8 cellular contexts compared by ENCODE assay signal in the genomic region with DNA sequence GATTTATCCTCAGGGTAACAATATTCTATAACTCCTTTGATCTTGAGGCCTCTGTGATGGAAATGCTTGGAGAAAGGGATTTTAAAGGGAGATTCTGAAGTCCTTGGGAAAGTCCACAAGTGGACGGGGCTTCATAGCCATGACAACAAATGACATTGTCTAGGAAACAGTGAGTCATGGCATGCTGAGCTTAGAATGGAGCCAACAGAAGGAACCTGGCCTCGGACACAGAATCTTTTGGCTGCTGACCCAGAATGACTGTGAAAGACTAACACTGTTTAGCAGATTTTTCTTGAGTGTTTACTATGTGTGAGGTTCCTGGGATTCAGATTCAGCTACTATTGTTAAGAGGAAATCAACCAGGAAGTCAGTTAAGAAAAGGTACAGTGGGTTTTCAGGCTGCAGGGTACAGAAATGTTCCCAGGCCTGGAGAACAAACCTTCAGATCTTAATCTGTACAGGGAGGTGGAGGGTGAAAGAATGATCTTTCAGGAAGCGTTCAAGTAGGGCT. TPM values are rescaled to one million over a fixed set of nuclear protein-coding genes. Genes with fewer than 3 reads are reported as not detected.
DNase-seq lines count a peak whose midpoint lies in the region; ATAC-seq and TF ChIP-seq lines count a peak whose summit lies in the region.

No MANE protein-coding gene starts in this region.

- H3K4me1 ChIP-seq in transverse colon: peaks cover 10 to 18% (median 14%) of the 10 kb centered on the region in 4 donors

- peak; percentile 11 for TF ChIP-seq EP300 in transverse colon (IDR thresholded peaks at IDR 0.05; ENCODE audit: low read depth)

- H3K27ac ChIP-seq in transverse colon: peak overlapping the region; percentile 26 to 66 (median 53)

- H3K27me3 ChIP-seq in transverse colon: no peaks in the 10 kb centered on the region

- no peaks in the 10 kb centered on the region for H3K27me3 Mint-ChIP-seq in chondrocyte (ENCODE audit: low read depth)
- peaks cover 2% of the 10 kb centered on the region for H3K27me3 Mint-ChIP-seq in glutamatergic neuron (ENCODE audit: unreplicated experiment)

- CTCF ChIA-PET in HEK293T (lab: Yijun Ruan, JAX): interaction anchor here (0.6 to 1.1 kb wide), 3 partner anchors 18 to 1790 kb away, joined by 4 to 5 read pairs (median 4); a partner anchor contains a TSS

- 20 to 37% methylated on average over 2 to 3 of the region's 3 CpGs for WGBS in transverse colon (ENCODE audit: low coverage in 1 of 2), 2 donors

- ATAC-seq in HG03095 (IDR thresholded peaks at IDR 0.05; ENCODE audit: unreplicated experiment) (no peak), HG03457 (IDR thresholded peaks at IDR 0.05; ENCODE audit: unreplicated experiment) (no peak)

- H3K9me3 Mint-ChIP-seq in chondrocyte (ENCODE audit: low read depth) (peaks cover 4% of the 10 kb centered on the region), glutamatergic neuron (ENCODE audit: unreplicated experiment) (no peaks in the 10 kb centered on the region)

- H3K4me1 Mint-ChIP-seq in chondrocyte (ENCODE audit: low read depth) (peaks cover 58% of the 10 kb centered on the region), glutamatergic neuron (ENCODE audit: low read depth, unreplicated experiment) (no peaks in the 10 kb centered on the region)

- no peaks in the 10 kb centered on the region for H3K36me3 ChIP-seq in transverse colon

- intact Hi-C loops in transverse colon (cut with DNase I; ENCODE audit: low total_unique reads): loop anchor here (10.0 kb wide), 1 partner anchor 382 kb away; no protein-coding TSS in a partner anchor

- DNase-seq in LoVo (ENCODE audit: low spot score) (peak; percentile 82), chondrocyte (ENCODE audit: low spot score) (no peak), left kidney (ENCODE audit: low read depth, low spot score) (peak; percentile 25), transverse colon (peak; percentile 49), HEK293T (ENCODE audit: extremely low spot score) (no peak), glutamatergic neuron (no peak)

- no peak overlapping the region for H3K4me3 Mint-ChIP-seq in chondrocyte (ENCODE audit: unreplicated experiment)
- H3K4me3 Mint-ChIP-seq in glutamatergic neuron (ENCODE audit: unreplicated experiment): no peak overlapping the region

- TF ChIP-seq POLR2A in transverse colon (IDR thresholded peaks at IDR 0.05): no peak

- no peaks in the 10 kb centered on the region for H3K9me3 ChIP-seq in transverse colon

- peak overlapping the region; percentile 96 for H3K27ac Mint-ChIP-seq in chondrocyte (ENCODE audit: unreplicated experiment)
- no peak overlapping the region for H3K27ac Mint-ChIP-seq in glutamatergic neuron (ENCODE audit: unreplicated experiment)

- no peaks in the 10 kb centered on the region for H3K36me3 Mint-ChIP-seq in chondrocyte (ENCODE audit: low read depth)
- no peaks in the 10 kb centered on the region for H3K36me3 Mint-ChIP-seq in glutamatergic neuron (ENCODE audit: unreplicated experiment)

- in situ Hi-C loops in transverse colon (cut with MboI; ENCODE audit: low pct_ligation_motif_present in 1 of 4, low pct_unique_long_range_greater_than_20kb in 1 of 4, low sequenced_read_pairs in 3 of 4): no loop called here

- TF ChIP-seq CTCF in chondrocyte (IDR thresholded peaks at IDR 0.05) (no peak), transverse colon (IDR thresholded peaks at IDR 0.05) (no peak), glutamatergic neuron (IDR thresholded peaks at IDR 0.05; ENCODE audit: partially characterized antibody, unreplicated experiment) (no peak)

- H3K4me3 ChIP-seq in transverse colon: no peak overlapping the region

- POLR2A ChIA-PET in HEK293T (lab: Yijun Ruan, JAX): no interaction called here

TF ChIP-seq in HEK293T, 16 proteins besides CTCF, POLR2A, EP300 and RAD21:
- TF ChIP-seq LEF1 (IDR thresholded peaks at IDR 0.05; ENCODE audit: borderline replicate concordance): no peak
- TF ChIP-seq FOXA1 (IDR thresholded peaks at IDR 0.05): no peak
- TF ChIP-seq SP1 (IDR thresholded peaks at IDR 0.05): no peak
- TF ChIP-seq FOXK2 (IDR thresholded peaks at IDR 0.05): no peak
- TF ChIP-seq, protein P1, sequence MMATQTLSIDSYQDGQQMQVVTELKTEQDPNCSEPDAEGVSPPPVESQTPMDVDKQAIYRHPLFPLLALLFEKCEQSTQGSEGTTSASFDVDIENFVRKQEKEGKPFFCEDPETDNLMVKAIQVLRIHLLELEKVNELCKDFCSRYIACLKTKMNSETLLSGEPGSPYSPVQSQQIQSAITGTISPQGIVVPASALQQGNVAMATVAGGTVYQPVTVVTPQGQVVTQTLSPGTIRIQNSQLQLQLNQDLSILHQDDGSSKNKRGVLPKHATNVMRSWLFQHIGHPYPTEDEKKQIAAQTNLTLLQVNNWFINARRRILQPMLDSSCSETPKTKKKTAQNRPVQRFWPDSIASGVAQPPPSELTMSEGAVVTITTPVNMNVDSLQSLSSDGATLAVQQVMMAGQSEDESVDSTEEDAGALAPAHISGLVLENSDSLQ (IDR thresholded peaks at IDR 0.05): no peak
- no peak for TF ChIP-seq ELF4 (IDR thresholded peaks at IDR 0.05)
- TF ChIP-seq FOXM1 (IDR thresholded peaks at IDR 0.05; ENCODE audit: borderline replicate concordance): no peak
- no peak for TF ChIP-seq L3MBTL2 (conservative IDR thresholded peaks at IDR 0.05)
- TF ChIP-seq TARDBP (IDR thresholded peaks at IDR 0.05): no peak
- no peak for TF ChIP-seq NFRKB (IDR thresholded peaks at IDR 0.05)
- TF ChIP-seq HDGF (IDR thresholded peaks at IDR 0.05; ENCODE audit: borderline replicate concordance): no peak
- no peak for TF ChIP-seq CTBP1 (IDR thresholded peaks at IDR 0.05; ENCODE audit: borderline replicate concordance)
- TF ChIP-seq ARNT (IDR thresholded peaks at IDR 0.05): no peak
- TF ChIP-seq BHLHE40 (IDR thresholded peaks at IDR 0.05; ENCODE audit: borderline replicate concordance): no peak
- TF ChIP-seq SUZ12 (IDR thresholded peaks at IDR 0.05): no peak
- no peak for TF ChIP-seq ZNF384 (IDR thresholded peaks at IDR 0.05)

RNA-seq across cellular contexts. Expression of a gene that starts 18.1 kb away (rescaled TPM):
- total RNA-seq in chondrocyte (0.89 to 8.7 TPM (median 7.9 TPM) in 3 replicates), transverse colon (10 to 100 TPM in 3 of 4 donors, under 1 TPM in 1; 0.80 to 32.9 (median 17.8) TPM), glutamatergic neuron (ENCODE audit: unreplicated experiment) (not detected)

RNA-seq across cellular contexts. Expression of a gene that starts 40.8 kb away (rescaled TPM):
- total RNA-seq in chondrocyte: 6.6 to 10.6 TPM (median 7.4 TPM) in 3 replicates
- total RNA-seq in transverse colon: 10 to 100 TPM in 3 of 4 donors, 1 to 10 TPM in 1; 7.6 to 18.1 (median 12.7) TPM
- total RNA-seq in glutamatergic neuron (ENCODE audit: unreplicated experiment): 14.0 TPM

Comparison
In these comparisons a context has a peak if more than half of its experiments do, and no peak if none do; other contexts are left out.
1. DNase-seq: peak in LoVo (single experiment), left kidney (single experiment) and transverse colon (single experiment); none in chondrocyte (single experiment), HEK293T (single experiment) and glutamatergic neuron (single experiment).